ENCODE assay signal across 13 cellular contexts in genomic region chr2:182668671-182669070, GRCh38. TPM values are rescaled to one million over a fixed set of nuclear protein-coding genes. Genes with fewer than 3 reads are reported as not detected.
DNase-seq lines count a peak whose midpoint lies in the region; ATAC-seq and TF ChIP-seq lines count a peak whose summit lies in the region.
"Had no signal": no experiment of that assay in that cellular context is flagged by ENCODE, and none has a peak within 500 bp of the region (broad histone marks: within the 10 kb centered on the region; RNA-seq: fewer than 3 reads in every experiment).

No MANE protein-coding gene starts in this region.

- intact Hi-C loops in upper lobe of right lung (cut with DNase I) = no loop called here
- intact Hi-C loops in ascending aorta (cut with DNase I) = no loop called here

- H3K36me3 Mint-ChIP-seq in endodermal cell (ENCODE audit: low read depth) = no peaks in the 10 kb centered on the region
- H3K36me3 Mint-ChIP-seq: naive B cell had no signal

- peak; percentile 20 for DNase-seq in DMS 273 (lab: John Stamatoyannopoulos, UW; ENCODE audit: unreplicated experiment)
- DNase-seq in DMS 273 treated with DMSO at 0.1 percent for 48 hours (lab: John Stamatoyannopoulos, UW) = no peak
- DNase-seq in NCI-H524 (lab: John Stamatoyannopoulos, UW) = peak; percentile 11 to 25
- DNase-seq in endodermal cell = peak; percentile 55
- DNase-seq in upper lobe of right lung = no peak
- DNase-seq in stimulated activated CD4-positive, alpha-beta T cell treated with anti-CD3 and anti-CD28 coated beads, Interleukin-2, amount 100 ng/mL, for 24 hours = no peak
- DNase-seq in ascending aorta (ENCODE audit: low spot score in 2 of 2) = no peak
- DNase-seq: activated CD4-positive, alpha-beta T cell treated with anti-CD3 and anti-CD28 coated beads for 48 hours; naive B cell had no signal

- ATAC-seq in upper lobe of right lung (peak; percentile 64), GM18498 (IDR thresholded peaks at IDR 0.05; ENCODE audit: unreplicated experiment) (no peak)
- ATAC-seq: gastroesophageal sphincter had no signal

- 75 to 86% methylated on average over 2 to 6 of the region's 6 CpGs for WGBS in endodermal cell (ENCODE audit: insufficient coverage in 1 of 2, insufficient read length in 1 of 2), 2 experiments

- no peaks in the 10 kb centered on the region for H3K36me3 ChIP-seq in endodermal cell (ENCODE audit: control insufficient read depth, insufficient read depth, low read length)
- no peaks in the 10 kb centered on the region for H3K36me3 ChIP-seq in upper lobe of right lung
- no peaks in the 10 kb centered on the region for H3K36me3 ChIP-seq in ascending aorta
- H3K36me3 ChIP-seq: gastroesophageal sphincter, thoracic aorta had no signal

- no peak overlapping the region for H3K4me3 Mint-ChIP-seq in endodermal cell
- H3K4me3 Mint-ChIP-seq: naive B cell had no signal

- H3K9ac ChIP-seq in endodermal cell (ENCODE audit: extremely low read depth, low read length, poor library complexity, severe bottlenecking) = no peak overlapping the region

- no peaks in the 10 kb centered on the region for H3K27me3 Mint-ChIP-seq in endodermal cell (ENCODE audit: insufficient read depth)
- H3K27me3 Mint-ChIP-seq: naive B cell had no signal

- peaks cover 16% of the 10 kb centered on the region for H3K4me1 Mint-ChIP-seq in endodermal cell

- H3K4me1 ChIP-seq in endodermal cell (ENCODE audit: control insufficient read depth, insufficient read depth, low read length) = peaks cover 4% of the 10 kb centered on the region
- H3K4me1 ChIP-seq in upper lobe of right lung = no peaks in the 10 kb centered on the region
- H3K4me1 ChIP-seq in ascending aorta = no peaks in the 10 kb centered on the region
- H3K4me1 ChIP-seq: gastroesophageal sphincter had no signal

- H3K27ac Mint-ChIP-seq in endodermal cell = no peak overlapping the region

- no peak for TF ChIP-seq CTCF in endodermal cell (conservative IDR thresholded peaks at IDR 0.05)
- no peak for TF ChIP-seq CTCF in upper lobe of right lung (IDR thresholded peaks at IDR 0.05)
- TF ChIP-seq CTCF in ascending aorta (IDR thresholded peaks at IDR 0.05) = no peak

- no peaks in the 10 kb centered on the region for H3K27me3 ChIP-seq in endodermal cell (ENCODE audit: control insufficient read depth, insufficient read depth, low read length, poor library complexity, severe bottlenecking)
- no peaks in the 10 kb centered on the region for H3K27me3 ChIP-seq in upper lobe of right lung
- H3K27me3 ChIP-seq in ascending aorta = no peaks in the 10 kb centered on the region
- H3K27me3 ChIP-seq: gastroesophageal sphincter had no signal

- H3K9me3 ChIP-seq in endodermal cell (ENCODE audit: control insufficient read depth, low read length) (no peaks in the 10 kb centered on the region), upper lobe of right lung (no peaks in the 10 kb centered on the region), ascending aorta (no peaks in the 10 kb centered on the region)
- H3K9me3 ChIP-seq: gastroesophageal sphincter, thoracic aorta had no signal

- H3K9me3 Mint-ChIP-seq in endodermal cell = no peaks in the 10 kb centered on the region
- H3K9me3 Mint-ChIP-seq: naive B cell had no signal

- H3K4me3 ChIP-seq in endodermal cell (ENCODE audit: low read length) (no peak overlapping the region), upper lobe of right lung (no peak overlapping the region), ascending aorta (no peak overlapping the region)
- H3K4me3 ChIP-seq: gastroesophageal sphincter, thoracic aorta had no signal

- H3K27ac ChIP-seq in endodermal cell (ENCODE audit: low read depth, low read length) (no peak overlapping the region), upper lobe of right lung (no peak overlapping the region), ascending aorta (no peak overlapping the region)
- H3K27ac ChIP-seq: 22Rv1, gastroesophageal sphincter, thoracic aorta had no signal

RNA-seq across cellular contexts. Expression of gene DNAJC10, which starts 47.4 kb away (rescaled TPM):
- 100 to 1,000 TPM; 212 to 232 TPM for total RNA-seq in endodermal cell
- 74.6 TPM for polyA plus RNA-seq in endodermal cell (2013, experiment 1 of 2)
- polyA plus RNA-seq in endodermal cell (2013, experiment 2 of 2) = 68.4 TPM
- 79.9 TPM for total RNA-seq in upper lobe of right lung
- 26.0 TPM for total RNA-seq in ascending aorta

Comparison
In these comparisons a context has a peak if more than half of its experiments do, and no peak if none do; other contexts are left out.
1. DNase-seq: peak in DMS 273 (single experiment), NCI-H524 (2 of 2) and endodermal cell (single experiment); none in DMS 273 treated with DMSO at 0.1 percent for 48 hours (single experiment), upper lobe of right lung (single experiment), stimulated activated CD4-positive, alpha-beta T cell treated with anti-CD3 and anti-CD28 coated beads, Interleukin-2, amount 100 ng/mL, for 24 hours (0 of 2) and ascending aorta (0 of 2).